Comparison of ENCODE assay signal across 34 cellular contexts in the genomic region with DNA sequence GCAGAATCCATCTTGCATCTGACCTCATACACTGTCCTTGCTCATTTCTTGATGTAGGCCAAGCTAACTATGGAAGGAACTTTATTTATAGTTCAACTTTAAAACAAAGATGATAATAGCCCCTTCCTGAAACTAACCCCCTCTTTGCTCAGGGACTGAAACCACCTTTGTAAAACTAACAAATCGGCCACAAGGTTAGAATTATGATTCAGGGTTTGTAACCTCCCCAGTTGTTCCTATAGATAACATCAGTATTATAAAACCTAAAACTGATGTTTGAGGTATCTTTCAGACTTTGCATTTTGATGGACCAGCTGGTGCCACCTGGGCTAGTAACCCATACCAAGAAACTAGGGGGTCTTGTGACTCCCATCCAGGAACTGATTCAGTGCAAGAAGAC.
"Had no signal": no experiment of that assay in that cellular context is flagged by ENCODE, and none has a peak within 500 bp of the region (broad histone marks: within the 10 kb centered on the region; RNA-seq: fewer than 3 reads in every experiment).

No MANE protein-coding gene starts in this region.

- H2AFZ ChIP-seq: PC-9 had no signal

- H3K27ac ChIP-seq: PC-9, RWPE1, SJCRH30, SK-N-MC had no signal

- H3K36me3 ChIP-seq: MG63, SJCRH30 had no signal

- FAIRE-seq: RCC 7860 had no signal

- H3K4me1 ChIP-seq: SJCRH30 had no signal

- H3K27me3 ChIP-seq: MG63, SJCRH30 had no signal

- ATAC-seq: Panc1, Right ventricle myocardium inferior, SK-N-SH treated with all-trans-retinoic acid at 6 μM for 48 hours, T-cell had no signal

- H3K4me2 ChIP-seq: PC-9 had no signal

- H3K4me3 ChIP-seq: MG63, PC-9, SJCRH30, SK-N-MC had no signal

- DNase-seq: Kasumi-1, MG63, NCI-H1048, NCI-H1092 treated with DMSO at 0.1 percent for 48 hours, NCI-H1105 treated with DMSO at 0.1 percent for 48 hours, NCI-H1417, NCI-H1436, NCI-H146, NCI-H1694, NCI-H187, NCI-H1930, NCI-H2029 treated with DMSO at 0.1 percent for 48 hours, NCI-H2081 treated with DMSO at 0.1 percent for 48 hours, NCI-H2107, NCI-H2171, NCI-H226, NCI-H446 treated with DMSO at 0.1 percent for 48 hours, NCI-H510A, NCI-H524, NCI-H526, NCI-H69, NCI-H748 treated with DMSO at 0.1 percent for 48 hours, NCI-H82, PC-9, SHP77, SIG-M5, SJCRH30, T-cell had no signal

- H3K9me3 ChIP-seq: MG63, SJCRH30 had no signal
